12 cellular contexts compared by ENCODE assay signal in the genomic region with DNA sequence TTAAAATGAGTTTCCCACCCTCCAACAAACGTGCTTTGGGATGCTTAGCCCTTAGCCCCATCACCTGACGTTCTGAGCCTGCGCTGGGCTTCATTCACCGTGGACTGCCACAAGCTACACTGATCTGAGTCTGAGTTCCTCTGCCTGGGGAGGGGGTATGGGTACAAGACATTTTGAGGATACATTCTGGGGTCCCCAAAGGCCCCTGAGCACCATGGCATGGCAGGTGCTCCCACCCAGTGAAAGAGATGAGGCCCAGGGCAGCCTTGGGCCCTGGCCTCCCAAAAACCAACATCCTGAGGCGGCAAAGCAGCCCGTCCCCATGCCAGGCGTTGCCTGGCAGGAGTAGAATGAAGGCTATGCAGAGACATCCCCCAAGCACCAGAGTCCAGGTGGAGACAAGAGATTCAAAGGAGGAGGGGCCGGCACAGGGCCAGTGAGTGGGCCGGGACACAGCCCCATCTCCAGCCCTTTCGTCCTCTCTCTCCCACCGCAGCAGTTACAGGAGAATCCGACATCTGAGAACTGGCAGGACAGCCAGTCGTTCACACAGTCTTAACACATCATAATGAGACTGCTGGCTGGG.
A peak's percentile ranks its signal among the peaks of the same experiment; 100 is the strongest.
DNase-seq lines count a peak whose midpoint lies in the region; ATAC-seq and TF ChIP-seq lines count a peak whose summit lies in the region.
"Had no signal": no experiment of that assay in that cellular context is flagged by ENCODE, and none has a peak within 500 bp of the region (broad histone marks: within the 10 kb centered on the region; RNA-seq: fewer than 3 reads in every experiment).

No MANE protein-coding gene starts in this region.

- peak overlapping the region; percentile 53 for H2BK15ac ChIP-seq in mesenchymal stem cell (ENCODE audit: low read depth, poor library complexity, severe bottlenecking)

- peak overlapping the region; percentile 37 to 69 for H3K4ac ChIP-seq in mesenchymal stem cell (ENCODE audit: low read depth in 1 of 2, low read length in 2 of 2)

- no peak for TF ChIP-seq CTCF in brain microvascular endothelial cell (IDR thresholded peaks at IDR 0.05; ENCODE audit: low read depth, low read length, missing control alignments)

- peak overlapping the region; percentile 11 for H2BK5ac ChIP-seq in mesenchymal stem cell (ENCODE audit: low read depth, low read length, poor library complexity, severe bottlenecking)

- peak overlapping the region; percentile 100 for H3K27ac ChIP-seq in brain microvascular endothelial cell
- H3K27ac ChIP-seq in mesenchymal stem cell (ENCODE audit: low read length, poor library complexity, severe bottlenecking) = peak overlapping the region; percentile 99
- H3K27ac ChIP-seq in substantia nigra (ENCODE audit: low read depth, low read length, poor library complexity, severe bottlenecking) = peak overlapping the region; percentile 43

- no peak for DNase-seq in MG63
- DNase-seq in brain microvascular endothelial cell = no peak
- DNase-seq in mesenchymal stem cell = no peak
- peak in 1 of 49 donors; percentile 48 for DNase-seq in substantia nigra (lab: John Stamatoyannopoulos, UW)
- no peak for DNase-seq in NCI-H345 treated with DMSO at 0.1 percent for 48 hours (lab: John Stamatoyannopoulos, UW; ENCODE audit: unreplicated experiment)
- DNase-seq in hippocampal formation (lab: John Stamatoyannopoulos, UW) = no peak
- DNase-seq: activated CD8-positive, alpha-beta memory T cell treated with anti-CD3 and anti-CD28 coated beads, Interleukin-2, amount 50 U/mL, for 4 hours; cortex of kidney; DMS79; T-helper 2 cell had no signal

- H2BK120ac ChIP-seq in mesenchymal stem cell (ENCODE audit: low read depth, low read length) = no peak overlapping the region

- H3K9ac ChIP-seq in mesenchymal stem cell (ENCODE audit: low read length) = peak overlapping the region; percentile 95

- no peaks in the 10 kb centered on the region for H3K27me3 ChIP-seq in MG63
- no peaks in the 10 kb centered on the region for H3K27me3 ChIP-seq in brain microvascular endothelial cell (replicated peaks)
- H3K27me3 ChIP-seq in mesenchymal stem cell (ENCODE audit: control insufficient read depth in 1 of 2, insufficient read depth in 1 of 2, low read length in 2 of 2) = no peaks in the 10 kb centered on the region

- H4K8ac ChIP-seq in mesenchymal stem cell (ENCODE audit: low read length) = peak overlapping the region; percentile 93

- H3K18ac ChIP-seq in mesenchymal stem cell (ENCODE audit: low read depth in 1 of 2, low read length in 2 of 2) = peak overlapping the region; percentile 81 to 85

- no peak overlapping the region for H3K23ac ChIP-seq in mesenchymal stem cell (ENCODE audit: low read length in 2 of 2)

- ATAC-seq in HG03175 (IDR thresholded peaks at IDR 0.05; ENCODE audit: unreplicated experiment) = no peak

- H3K4me1 ChIP-seq in mesenchymal stem cell (ENCODE audit: control insufficient read depth, insufficient read depth, low read depth, low read length) = peaks cover 48% of the 10 kb centered on the region
- H3K4me1 ChIP-seq: prostate gland had no signal

- peak overlapping the region; percentile 34 to 44 for H2BK12ac ChIP-seq in mesenchymal stem cell (ENCODE audit: low read length in 2 of 2)

- peak overlapping the region; percentile 28; the same call in 1 of the 2 replicates for H3K4me3 ChIP-seq in MG63
- no peak overlapping the region for H3K4me3 ChIP-seq in brain microvascular endothelial cell (ENCODE audit: low read depth, low read length)
- H3K4me3 ChIP-seq in mesenchymal stem cell (ENCODE audit: insufficient read depth in 1 of 2, low read depth in 1 of 2, low read length in 2 of 2) = peak overlapping the region in 1 of 2 experiments; percentile 69
- H3K4me3 ChIP-seq: prostate gland had no signal

- peak overlapping the region; percentile 58 for H4K91ac ChIP-seq in mesenchymal stem cell (ENCODE audit: low read length)

- in situ Hi-C loops in brain microvascular endothelial cell (cut with HindIII; ENCODE audit: low pct_ligation_motif_present, low sequenced_read_pairs) = no loop called here

- peaks cover 19% of the 10 kb centered on the region for H3K79me1 ChIP-seq in mesenchymal stem cell (replicated peaks; ENCODE audit: low read length, poor library complexity, severe bottlenecking)

- H2AFZ ChIP-seq in mesenchymal stem cell (ENCODE audit: low read depth, low read length) = no peak overlapping the region

- peak overlapping the region; percentile 49 for H2AK5ac ChIP-seq in mesenchymal stem cell (ENCODE audit: low read length, severe bottlenecking)

- WGBS in mesenchymal stem cell = 95% methylated on average over 13 of the region's 13 CpGs

- H3K9me3 ChIP-seq in MG63 (no peaks in the 10 kb centered on the region), mesenchymal stem cell (ENCODE audit: control insufficient read depth, low read length) (no peaks in the 10 kb centered on the region)
- H3K9me3 ChIP-seq: prostate gland had no signal

- H3K4me2 ChIP-seq in mesenchymal stem cell (ENCODE audit: low read length, poor library complexity, severe bottlenecking) = no peak overlapping the region

- H3K14ac ChIP-seq in mesenchymal stem cell (ENCODE audit: low read length in 2 of 2) = no peak overlapping the region

- H3K36me3 ChIP-seq in MG63 (peaks cover 5% of the 10 kb centered on the region; the same call in 1 of the 2 replicates), brain microvascular endothelial cell (replicated peaks) (peaks cover 29% of the 10 kb centered on the region), mesenchymal stem cell (ENCODE audit: control insufficient read depth in 1 of 2, insufficient read depth in 2 of 2, low read depth in 1 of 2, low read length in 2 of 2) (peaks cover 47 to 60% of the 10 kb centered on the region in 2 experiments)
- H3K36me3 ChIP-seq: prostate gland had no signal

Comparison
In these comparisons a context has a peak if more than half of its experiments do, and no peak if none do; other contexts are left out.
1. H3K27ac ChIP-seq: peak in every context shown above with its lines; median percentile 100 in brain microvascular endothelial cell; 99 in mesenchymal stem cell; 43 in substantia nigra.